10 cellular contexts compared by ENCODE assay signal in the genomic region with DNA sequence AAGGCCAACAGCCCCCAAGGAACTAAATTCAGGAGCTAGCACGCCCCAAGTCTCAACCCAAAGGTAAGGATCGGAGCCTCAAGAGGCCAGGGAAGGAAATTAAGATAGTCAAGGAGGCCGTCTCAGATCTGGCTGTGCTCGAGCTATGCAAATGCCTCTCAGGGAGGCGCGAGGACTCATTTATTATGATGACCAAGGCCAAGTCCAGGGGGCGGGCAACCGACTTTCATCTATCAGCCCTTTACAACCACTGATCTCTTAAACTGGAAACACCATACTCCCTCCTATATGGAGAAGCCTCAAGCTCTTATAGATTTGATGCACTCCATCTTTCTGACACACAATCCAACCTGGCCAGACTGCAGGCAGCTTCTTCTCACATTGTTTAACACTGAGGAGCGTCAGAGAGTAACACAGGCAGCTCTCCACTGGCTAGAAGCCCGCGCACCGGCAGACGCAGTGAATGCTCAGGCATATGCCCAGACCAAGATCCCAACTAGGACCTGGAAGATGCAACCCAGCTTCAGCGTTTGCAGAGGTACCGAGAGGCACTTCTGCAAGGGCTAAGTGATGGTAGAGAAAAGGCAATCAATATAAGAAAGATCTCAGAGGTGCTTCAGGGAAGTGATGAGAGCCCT. TPM values are rescaled to one million over a fixed set of nuclear protein-coding genes. Genes with fewer than 3 reads are reported as not detected.
DNase-seq lines count a peak whose midpoint lies in the region; ATAC-seq and TF ChIP-seq lines count a peak whose summit lies in the region.
"Had no signal": no experiment of that assay in that cellular context is flagged by ENCODE, and none has a peak within 500 bp of the region (broad histone marks: within the 10 kb centered on the region; RNA-seq: fewer than 3 reads in every experiment).

No MANE protein-coding gene starts in this region.

- CTCF ChIA-PET in AG04449 (lab: Yijun Ruan, JAX) (interaction anchor here (1.2 kb wide), 1 partner anchor 11 kb away, joined by 3 read pairs; no protein-coding TSS in a partner anchor), PC-9 (lab: Charles Lee) (interaction anchor here (0.6 to 0.7 kb wide), 3 partner anchors 14 to 625 kb away, joined by 3 to 9 read pairs (median 5); no protein-coding TSS in a partner anchor)
- CTCF ChIA-PET in activated CD4-positive, alpha-beta T cell treated with anti-CD3 and anti-CD28 coated beads, Interleukin-2, amount 10 ng/mL, durations not matched to agents 7 days and 5 days (lab: Charles Lee): interaction anchor here (0.8 kb wide), 1 partner anchor 8 kb away, joined by 3 read pairs; no protein-coding TSS in a partner anchor

- ATAC-seq in GM19438 (IDR thresholded peaks at IDR 0.05; ENCODE audit: low read depth, unreplicated experiment) (peak; percentile 13), left lung (peak; percentile 42)
- ATAC-seq: natural killer cell had no signal

- H3K36me3 ChIP-seq in PC-9 (ENCODE audit: low read depth) (no peaks in the 10 kb centered on the region), left lung (no peaks in the 10 kb centered on the region)

- H3K27ac ChIP-seq in PC-9 (no peak overlapping the region), left lung (no peak overlapping the region)

- H3K79me2 ChIP-seq in PC-9 (ENCODE audit: low read depth): no peaks in the 10 kb centered on the region

- TF ChIP-seq CTCF in AG04449 (IDR thresholded peaks at IDR 0.05; ENCODE audit: insufficient read depth, low read length, missing control alignments) (no peak), PC-9 (conservative IDR thresholded peaks at IDR 0.05) (no peak), left lung (IDR thresholded peaks at IDR 0.05) (no peak)

- H3K27me3 ChIP-seq in PC-9 (ENCODE audit: insufficient read depth, low read depth) (peaks cover 3% of the 10 kb centered on the region; the same call in 1 of the 2 replicates), left lung (no peaks in the 10 kb centered on the region)

- no TSS peak for BruUV-seq in PC-9 (replicated peaks; lab: Mats Ljungman, UMichigan)

- H3F3A ChIP-seq in PC-9 (ENCODE audit: insufficient read depth, low read depth): no peaks in the 10 kb centered on the region

- H3K27me3 Mint-ChIP-seq in activated CD4-positive, alpha-beta T cell treated with anti-CD3 and anti-CD28 coated beads, Interleukin-2, amount 10 ng/mL, durations not matched to agents 7 days and 5 days: peaks cover 12% of the 10 kb centered on the region

- no peaks in the 10 kb centered on the region for H3K4me1 ChIP-seq in PC-9 (replicated peaks; ENCODE audit: insufficient read depth)
- H3K4me1 ChIP-seq in left lung: peaks cover 0 to 4% of the 10 kb centered on the region in 2 donors

- no peak overlapping the region for H3K27ac Mint-ChIP-seq in activated CD4-positive, alpha-beta T cell treated with anti-CD3 and anti-CD28 coated beads, Interleukin-2, amount 10 ng/mL, durations not matched to agents 7 days and 5 days
- H3K27ac Mint-ChIP-seq: natural killer cell had no signal

- H3K9me3 ChIP-seq in PC-9 (ENCODE audit: insufficient read depth, low read depth) (no peaks in the 10 kb centered on the region), left lung (no peaks in the 10 kb centered on the region)

- no peak for DNase-seq in AG04449 (ENCODE audit: low read depth, low spot score)
- no peak for DNase-seq in PC-9
- no peak for DNase-seq in left lung
- DNase-seq in dedifferentiated amniotic fluid mesenchymal stem cell (ENCODE audit: extremely low spot score): no peak
- DNase-seq in AG08395 (ENCODE audit: low spot score): no peak
- DNase-seq in dermis blood vessel endothelial cell: no peak
- DNase-seq in activated CD4-positive, alpha-beta T cell treated with anti-CD3 and anti-CD28 coated beads, Interleukin-2, amount 10 ng/mL, durations not matched to agents 7 days and 5 days: no peak
- DNase-seq: activated CD4-positive, alpha-beta T cell treated with anti-CD3 and anti-CD28 coated beads, Interleukin-2, amount 50 U/mL, for 1 hour; natural killer cell had no signal

- POLR2A ChIA-PET in AG04449 (lab: Yijun Ruan, JAX) (no interaction called here), PC-9 (lab: Charles Lee; ENCODE audit: unreplicated experiment) (no interaction called here)
- POLR2A ChIA-PET in activated CD4-positive, alpha-beta T cell treated with anti-CD3 and anti-CD28 coated beads, Interleukin-2, amount 10 ng/mL, durations not matched to agents 7 days and 5 days (lab: Charles Lee): no interaction called here

- intact Hi-C loops in PC-9 (cut with micrococcal nuclease; ENCODE audit: unreplicated experiment) (no loop called here), left lung (cut with DNase I) (no loop called here)

- H3K4me3 ChIP-seq in AG04449 (ENCODE audit: low read depth, low read length) (peak overlapping the region; percentile 42), PC-9 (peak overlapping the region; percentile 25; the same call in 1 of the 2 replicates), left lung (peak overlapping the region in 1 of 2 donors; percentile 28)

- peaks cover 5% of the 10 kb centered on the region for H3K4me1 Mint-ChIP-seq in activated CD4-positive, alpha-beta T cell treated with anti-CD3 and anti-CD28 coated beads, Interleukin-2, amount 10 ng/mL, durations not matched to agents 7 days and 5 days
- H3K4me1 Mint-ChIP-seq: natural killer cell had no signal

- peak overlapping the region; percentile 65 for H3K4me2 ChIP-seq in PC-9

- no peaks in the 10 kb centered on the region for H4K20me1 ChIP-seq in PC-9 (ENCODE audit: insufficient read depth)

- peaks cover 4% of the 10 kb centered on the region for H3K9me3 Mint-ChIP-seq in activated CD4-positive, alpha-beta T cell treated with anti-CD3 and anti-CD28 coated beads, Interleukin-2, amount 10 ng/mL, durations not matched to agents 7 days and 5 days

- no peak overlapping the region for H3K4me3 Mint-ChIP-seq in activated CD4-positive, alpha-beta T cell treated with anti-CD3 and anti-CD28 coated beads, Interleukin-2, amount 10 ng/mL, durations not matched to agents 7 days and 5 days
- H3K4me3 Mint-ChIP-seq: natural killer cell had no signal

- peaks cover 1% of the 10 kb centered on the region for H3K36me3 Mint-ChIP-seq in activated CD4-positive, alpha-beta T cell treated with anti-CD3 and anti-CD28 coated beads, Interleukin-2, amount 10 ng/mL, durations not matched to agents 7 days and 5 days (ENCODE audit: low read depth)
- H3K36me3 Mint-ChIP-seq: natural killer cell had no signal

- H2AFZ ChIP-seq in PC-9: peak overlapping the region; percentile 15; the same call in 1 of the 2 replicates

- H3K9me2 ChIP-seq in PC-9 (ENCODE audit: insufficient read depth): no peaks in the 10 kb centered on the region

RNA-seq across cellular contexts. Expression of gene SLC15A1, which starts 9.6 kb away (rescaled TPM):
- total RNA-seq in PC-9 (2021) (0.55 and 0.65 TPM in 2 replicates), left lung (not detected), dermis blood vessel endothelial cell (0.05 TPM in 1 of 2 replicates, not detected in the other)
- total RNA-seq in activated CD4-positive, alpha-beta T cell treated with anti-CD3 and anti-CD28 coated beads, Interleukin-2, amount 10 ng/mL, durations not matched to agents 7 days and 5 days: not detected
- total RNA-seq: natural killer cell had no signal
